Comparison of ENCODE assay signal across 25 cellular contexts in genomic region chr5:66529704-66530103, GRCh38.
"Had no signal": no experiment of that assay in that cellular context is flagged by ENCODE, and none has a peak within 500 bp of the region (broad histone marks: within the 10 kb centered on the region; RNA-seq: fewer than 3 reads in every experiment).

No MANE protein-coding gene starts in this region.

- H3K4me3 ChIP-seq: ascending aorta, MG63 had no signal

- H3K4me1 ChIP-seq: ascending aorta had no signal

- DNase-seq: activated CD4-positive, alpha-beta memory T cell treated with anti-CD3 and anti-CD28 coated beads, Interleukin-2, amount 10 ng/mL, durations not matched to agents 7 days and 5 days; activated CD4-positive, alpha-beta T cell treated with anti-CD3 and anti-CD28 coated beads for 4 hours; activated gamma-delta T cell; activated naive CD4-positive, alpha-beta T cell treated with Interleukin-2 at 50 U/mL for 16 hours; activated naive CD8-positive, alpha-beta T cell treated with anti-CD3 and anti-CD28 coated beads, Interleukin-2, amount 10 ng/mL, durations not matched to agents 7 days and 5 days; activated T-cell treated with anti-CD3 and anti-CD28 coated beads, Interleukin-2, amount 50 U/mL, for 24 hours; amygdala; Kasumi-1; KG1; MG63; NCI-H1048; NCI-H1105 treated with DMSO at 0.1 percent for 48 hours; NCI-H1436; NCI-H1694 treated with DMSO at 0.1 percent for 48 hours; NCI-H2081; NCI-H345; NCI-H524 treated with DMSO at 0.1 percent for 48 hours; RPMI8226; SIG-M5; T1000 had no signal

- H3K9me3 ChIP-seq: ascending aorta, MG63 had no signal

- H3K9me3 Mint-ChIP-seq: activated CD4-positive, alpha-beta memory T cell treated with anti-CD3 and anti-CD28 coated beads, Interleukin-2, amount 10 ng/mL, durations not matched to agents 7 days and 5 days; activated naive CD4-positive, alpha-beta T cell treated with anti-CD3 and anti-CD28 coated beads, Interleukin-2, amount 50 U/mL, for 24 hours; activated naive CD8-positive, alpha-beta T cell treated with anti-CD3 and anti-CD28 coated beads, Interleukin-2, amount 10 ng/mL, durations not matched to agents 7 days and 5 days; activated T-cell treated with anti-CD3 and anti-CD28 coated beads, Interleukin-2, amount 50 U/mL, for 24 hours; activated T-helper 2 cell treated with anti-CD3 and anti-CD28 coated beads, Interferon-gamma antibody, Interleukin-2, Interleukin-4, amounts not matched to agents 10 μg/mL and 5 μg/mL and 100 μg/mL, durations not matched to agents 14 hours and 24 hours and 36 hours had no signal

- H3K36me3 Mint-ChIP-seq: activated naive CD4-positive, alpha-beta T cell treated with anti-CD3 and anti-CD28 coated beads, Interleukin-2, amount 50 U/mL, for 24 hours; activated naive CD8-positive, alpha-beta T cell treated with anti-CD3 and anti-CD28 coated beads, Interleukin-2, amount 10 ng/mL, durations not matched to agents 7 days and 5 days had no signal

- ATAC-seq: activated CD4-positive, CD25-positive, alpha-beta regulatory T cell treated with anti-CD3 and anti-CD28 coated beads, Interleukin-2, amount 50 U/mL, for 24 hours; Panc1 had no signal

- H3K27ac Mint-ChIP-seq: activated CD4-positive, alpha-beta memory T cell treated with anti-CD3 and anti-CD28 coated beads, Interleukin-2, amount 10 ng/mL, durations not matched to agents 7 days and 5 days; activated naive CD4-positive, alpha-beta T cell treated with anti-CD3 and anti-CD28 coated beads, Interleukin-2, amount 50 U/mL, for 24 hours; activated naive CD8-positive, alpha-beta T cell treated with anti-CD3 and anti-CD28 coated beads, Interleukin-2, amount 10 ng/mL, durations not matched to agents 7 days and 5 days; activated T-cell treated with anti-CD3 and anti-CD28 coated beads, Interleukin-2, amount 50 U/mL, for 24 hours; activated T-helper 2 cell treated with anti-CD3 and anti-CD28 coated beads, Interferon-gamma antibody, Interleukin-2, Interleukin-4, amounts not matched to agents 10 μg/mL and 5 μg/mL and 100 μg/mL, durations not matched to agents 14 hours and 24 hours and 36 hours had no signal

- H3K4me3 Mint-ChIP-seq: activated CD4-positive, alpha-beta memory T cell treated with anti-CD3 and anti-CD28 coated beads, Interleukin-2, amount 10 ng/mL, durations not matched to agents 7 days and 5 days; activated naive CD4-positive, alpha-beta T cell treated with anti-CD3 and anti-CD28 coated beads, Interleukin-2, amount 50 U/mL, for 24 hours; activated naive CD8-positive, alpha-beta T cell treated with anti-CD3 and anti-CD28 coated beads, Interleukin-2, amount 10 ng/mL, durations not matched to agents 7 days and 5 days; activated T-cell treated with anti-CD3 and anti-CD28 coated beads, Interleukin-2, amount 50 U/mL, for 24 hours had no signal

- H3K27me3 ChIP-seq: ascending aorta, MG63 had no signal

- H3K4me1 Mint-ChIP-seq: activated CD4-positive, alpha-beta memory T cell treated with anti-CD3 and anti-CD28 coated beads, Interleukin-2, amount 10 ng/mL, durations not matched to agents 7 days and 5 days; activated naive CD4-positive, alpha-beta T cell treated with anti-CD3 and anti-CD28 coated beads, Interleukin-2, amount 50 U/mL, for 24 hours; activated naive CD8-positive, alpha-beta T cell treated with anti-CD3 and anti-CD28 coated beads, Interleukin-2, amount 10 ng/mL, durations not matched to agents 7 days and 5 days had no signal

- H3K27ac ChIP-seq: ascending aorta had no signal

- H3K36me3 ChIP-seq: ascending aorta, MG63 had no signal
